ENCODE assay signal across 23 cellular contexts in the genomic region with DNA sequence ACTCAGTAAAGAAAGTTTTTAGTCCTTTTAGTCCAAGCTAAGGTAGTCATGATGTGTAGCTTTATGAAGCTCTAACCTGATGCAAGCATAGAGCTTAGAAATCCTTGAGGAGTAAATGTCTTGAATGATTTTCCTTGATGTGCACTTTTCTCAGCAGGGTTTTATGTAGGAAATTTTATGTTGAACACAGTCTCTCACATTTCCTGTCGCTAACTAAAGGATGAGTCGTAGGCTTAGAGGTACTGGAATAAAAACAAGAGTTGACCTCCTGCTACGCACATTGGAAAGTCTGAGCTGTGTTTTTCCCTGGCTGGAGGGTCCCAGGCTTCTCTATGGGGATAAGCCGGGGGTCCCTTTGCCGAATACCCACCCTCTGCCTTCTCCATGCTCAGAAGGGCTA. TPM values are rescaled to one million over a fixed set of nuclear protein-coding genes. Genes with fewer than 3 reads are reported as not detected.
A peak's percentile ranks its signal among the peaks of the same experiment; 100 is the strongest.
DNase-seq lines count a peak whose midpoint lies in the region; FAIRE-seq and TF ChIP-seq lines count a peak whose summit lies in the region.
"Had no signal": no experiment of that assay in that cellular context is flagged by ENCODE, and none has a peak within 500 bp of the region (broad histone marks: within the 10 kb centered on the region; RNA-seq: fewer than 3 reads in every experiment).

No MANE protein-coding gene starts in this region.

- no peak overlapping the region for H3K27ac ChIP-seq in osteoblast (ENCODE audit: low read depth, low read length)
- H3K27ac ChIP-seq: adrenal gland, esophagus muscularis mucosa, left lung, Peyer's patch, stomach, uterus had no signal

- no peaks in the 10 kb centered on the region for H4K20me1 ChIP-seq in osteoblast (ENCODE audit: insufficient read depth, low read length)

- H3K27ac Mint-ChIP-seq in osteocyte (ENCODE audit: unreplicated experiment): no peak overlapping the region
- H3K27ac Mint-ChIP-seq: activated T-helper 17 cell treated with anti-CD3 and anti-CD28 coated beads, Interleukin-2, amount 50 U/mL, for 72 hours; naive B cell; progenitor cell of endocrine pancreas; WTC11 had no signal

- H3K4me2 ChIP-seq in osteoblast (ENCODE audit: insufficient read depth, low read length): no peak overlapping the region

- peaks cover 6% of the 10 kb centered on the region for H3K4me1 Mint-ChIP-seq in osteocyte (ENCODE audit: unreplicated experiment)
- H3K4me1 Mint-ChIP-seq: activated T-helper 17 cell treated with anti-CD3 and anti-CD28 coated beads, Interleukin-2, amount 50 U/mL, for 72 hours; naive B cell had no signal

- peak overlapping the region; percentile 5 for H2AFZ ChIP-seq in osteoblast (ENCODE audit: low read length)

- H3K9me3 Mint-ChIP-seq in osteocyte (ENCODE audit: unreplicated experiment): no peaks in the 10 kb centered on the region
- H3K9me3 Mint-ChIP-seq: activated T-helper 17 cell treated with anti-CD3 and anti-CD28 coated beads, Interleukin-2, amount 50 U/mL, for 72 hours; naive B cell had no signal

- no peak for TF ChIP-seq CTCF in epithelial cell of proximal tubule (conservative IDR thresholded peaks at IDR 0.05; ENCODE audit: low read depth, low read length)
- no peak for TF ChIP-seq CTCF in osteoblast (IDR thresholded peaks at IDR 0.05; ENCODE audit: extremely low read depth, low read depth, low read length)
- no peak for TF ChIP-seq CTCF in osteocyte (IDR thresholded peaks at IDR 0.05)

- no peaks in the 10 kb centered on the region for H3K36me3 Mint-ChIP-seq in osteocyte (ENCODE audit: unreplicated experiment)
- H3K36me3 Mint-ChIP-seq: naive B cell, WTC11 had no signal

- H3K27me3 Mint-ChIP-seq in osteocyte (ENCODE audit: unreplicated experiment): peaks cover 3% of the 10 kb centered on the region
- H3K27me3 Mint-ChIP-seq: progenitor cell of endocrine pancreas had no signal

- no peaks in the 10 kb centered on the region for H3K27me3 ChIP-seq in osteoblast (ENCODE audit: insufficient read depth, low read length)
- H3K27me3 ChIP-seq: adrenal gland, left lung, Peyer's patch, stomach, uterus had no signal

- H3K79me2 ChIP-seq in osteoblast (ENCODE audit: insufficient read depth, low read length): no peaks in the 10 kb centered on the region

- no peaks in the 10 kb centered on the region for H3K9me3 ChIP-seq in osteoblast (ENCODE audit: low read depth, low read length)
- H3K9me3 ChIP-seq: adrenal gland, esophagus muscularis mucosa, left lung, Peyer's patch, stomach, uterus had no signal

- no peak overlapping the region for H3K4me3 ChIP-seq in epithelial cell of proximal tubule (ENCODE audit: low read depth, low read length)
- no peak overlapping the region for H3K4me3 ChIP-seq in osteoblast (ENCODE audit: insufficient read depth, low read length)
- H3K4me3 ChIP-seq: adrenal gland, esophagus muscularis mucosa, left lung, Peyer's patch, stomach, uterus had no signal

- no peaks in the 10 kb centered on the region for H3K4me1 ChIP-seq in osteoblast (ENCODE audit: insufficient read depth, low read length)
- H3K4me1 ChIP-seq: adrenal gland, esophagus muscularis mucosa, left lung, Peyer's patch, stomach, uterus had no signal

- DNase-seq in EH (ENCODE audit: low read depth): peak; percentile 14
- peak; percentile 56 for DNase-seq in RCC 7860 (ENCODE audit: low spot score)
- DNase-seq in epithelial cell of proximal tubule (ENCODE audit: low read depth): peak; percentile 40
- no peak for DNase-seq in osteoblast (ENCODE audit: insufficient read length, low spot score, missing footprints)
- no peak for DNase-seq in osteocyte (ENCODE audit: extremely low spot score, unreplicated experiment)
- DNase-seq in T-helper 1 cell: no peak
- DNase-seq in activated T-cell treated with anti-CD3 and anti-CD28 coated beads for 4 hours: no peak
- no peak for DNase-seq in NCI-H146 (lab: John Stamatoyannopoulos, UW)
- DNase-seq: adrenal gland, DMS153, hippocampal formation, left lung, MM.1S, naive B cell, NCI-H2081 treated with DMSO at 0.1 percent for 48 hours, Peyer's patch, stomach, uterus had no signal

- FAIRE-seq in RCC 7860 (lab: Jason Lieb, UNC): peak; percentile 38

- H3K4me3 Mint-ChIP-seq in osteocyte (ENCODE audit: unreplicated experiment): no peak overlapping the region
- H3K4me3 Mint-ChIP-seq: activated T-helper 17 cell treated with anti-CD3 and anti-CD28 coated beads, Interleukin-2, amount 50 U/mL, for 72 hours; naive B cell; WTC11 had no signal

- no peaks in the 10 kb centered on the region for H3K36me3 ChIP-seq in osteoblast (ENCODE audit: insufficient read depth, low read length)
- H3K36me3 ChIP-seq: adrenal gland, esophagus muscularis mucosa, left lung, Peyer's patch, stomach, uterus had no signal

RNA-seq across cellular contexts. Expression of gene ZPLD1, which starts 34.7 kb away (rescaled TPM):
- total RNA-seq in epithelial cell of proximal tubule: 0.07 and 0.69 TPM in 2 replicates
- under 0.01 TPM in 1 of 2 replicates, not detected in the other for total RNA-seq in osteoblast
- not detected in 2 replicates for total RNA-seq in osteocyte
- total RNA-seq: Peyer's patch; progenitor cell of endocrine pancreas; T-helper 1 cell treated with Interleukin-12 subunit alpha and Interleukin-12 subunit beta and Interleukin-4 antibody, amounts not matched to agents 30 ng/mL and 1 ng/mL, for 36 hours; WTC11 had no signal

Comparison
In these comparisons a context has a peak if more than half of its experiments do, and no peak if none do; other contexts are left out.
1. DNase-seq: peak in EH (single experiment), RCC 7860 (single experiment) and epithelial cell of proximal tubule (single experiment); none in osteoblast (single experiment), osteocyte (single experiment), T-helper 1 cell (0 of 5), activated T-cell treated with anti-CD3 and anti-CD28 coated beads for 4 hours (single experiment) and NCI-H146 (single experiment).